In the genomic region with DNA sequence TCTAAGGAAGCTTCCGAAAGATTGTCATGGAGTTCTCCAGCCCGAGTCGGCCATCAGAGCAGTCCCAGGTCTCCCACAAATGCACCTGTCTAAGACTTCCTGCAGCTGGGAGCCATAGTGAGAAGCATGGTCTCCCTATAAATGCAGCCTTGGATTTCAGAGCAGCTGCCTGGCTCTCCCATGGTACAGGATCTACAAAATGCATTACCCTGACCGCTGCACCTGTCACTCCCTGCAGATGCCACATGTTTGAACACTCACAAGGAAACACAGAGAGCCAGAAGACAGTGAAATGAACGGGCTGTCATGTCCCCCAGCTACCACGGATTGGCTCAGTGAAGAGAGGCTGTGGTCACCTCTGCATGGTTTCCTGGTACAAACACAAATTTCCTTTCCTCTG, we compare ENCODE assay signal across 25 cellular contexts.
DNase-seq lines count a peak whose midpoint lies in the region; ATAC-seq, FAIRE-seq and TF ChIP-seq lines count a peak whose summit lies in the region.
"Had no signal": no experiment of that assay in that cellular context is flagged by ENCODE, and none has a peak within 500 bp of the region (broad histone marks: within the 10 kb centered on the region; RNA-seq: fewer than 3 reads in every experiment).

No MANE protein-coding gene starts in this region.

- no peak overlapping the region for H3K9ac ChIP-seq in H1 (replicated peaks in 1 of 4; ENCODE audit: extremely low read depth in 1 of 4, low read depth in 3 of 4, low read length in 3 of 4)
- H3K9ac ChIP-seq: BLaER1 treated with 17β-estradiol and CSF1 and Interleukin-3, amounts not matched to agents 10 nM and 100 nM had no signal

- TF ChIP-seq EP300 in H1 (IDR thresholded peaks at IDR 0.05; ENCODE audit: borderline replicate concordance in 1 of 2, low read depth in 2 of 2, low read length in 2 of 2), result no peak

- H3K56ac ChIP-seq in H1 (replicated peaks; ENCODE audit: insufficient read length, low read depth, low read length), result no peak overlapping the region

- no peak for ATAC-seq in HG02870 (IDR thresholded peaks at IDR 0.05; ENCODE audit: unreplicated experiment)
- ATAC-seq: HepG2, SK-N-SH treated with all-trans-retinoic acid at 6 μM for 48 hours had no signal

- H3K27ac ChIP-seq in H1 (ENCODE audit: low read depth, low read length), result no peak overlapping the region
- H3K27ac ChIP-seq: BLaER1 treated with 17β-estradiol and CSF1 and Interleukin-3, amounts not matched to agents 10 nM and 100 nM; HL-60 had no signal

- H4K20me1 ChIP-seq in H1 (replicated peaks in 1 of 2; ENCODE audit: control insufficient read depth in 1 of 2, insufficient read depth in 2 of 2, low read length in 2 of 2), result no peaks in the 10 kb centered on the region
- H4K20me1 ChIP-seq: BLaER1 treated with 17β-estradiol and CSF1 and Interleukin-3, amounts not matched to agents 10 nM and 100 nM had no signal

- no peaks in the 10 kb centered on the region for H3K79me1 ChIP-seq in H1 (ENCODE audit: low read depth, low read length)

- H3K23ac ChIP-seq in H1 (ENCODE audit: insufficient read length), result no peak overlapping the region

- H3K4me1 ChIP-seq in H1 (replicated peaks in 1 of 4; ENCODE audit: control insufficient read depth in 3 of 4, insufficient read depth in 4 of 4, low read length in 3 of 4), result peaks cover 0 to 4% (median 1%) of the 10 kb centered on the region in 4 experiments; a peak in 4 of 7 replicates

- no peaks in the 10 kb centered on the region for H3K27me3 ChIP-seq in H1 (replicated peaks in 1 of 4; ENCODE audit: control insufficient read depth in 3 of 4, extremely low read depth in 1 of 4, insufficient read depth in 3 of 4, low read length in 3 of 4)
- H3K27me3 ChIP-seq: BLaER1 treated with 17β-estradiol and CSF1 and Interleukin-3, amounts not matched to agents 10 nM and 100 nM had no signal

- H4K91ac ChIP-seq in H1 (replicated peaks; ENCODE audit: insufficient read length, low read length), result no peak overlapping the region

- CTCF ChIA-PET in H1 (lab: Charles Lee; ENCODE audit: partially characterized antibody), result interaction anchor here (0.6 kb wide), 1 partner anchor 899 kb away, joined by 3 read pairs; no protein-coding TSS in a partner anchor

- H3K4me3 ChIP-seq in H1 (ENCODE audit: extremely low read depth in 1 of 4, insufficient read depth in 2 of 4, low read depth in 3 of 4, low read length in 4 of 4), result no peak overlapping the region
- H3K4me3 ChIP-seq: BLaER1 treated with 17β-estradiol and CSF1 and Interleukin-3, amounts not matched to agents 10 nM and 100 nM had no signal

- no peak overlapping the region for H3K4me2 ChIP-seq in H1 (ENCODE audit: insufficient read depth in 1 of 2, low read depth in 2 of 2, low read length in 2 of 2)
- H3K4me2 ChIP-seq: BLaER1 treated with 17β-estradiol and CSF1 and Interleukin-3, amounts not matched to agents 10 nM and 100 nM had no signal

- no peak overlapping the region for H3K4ac ChIP-seq in H1 (replicated peaks; ENCODE audit: insufficient read length, low read depth, low read length)

- peak in 2 of 3 experiments; percentile 17 to 71 for DNase-seq in NCI-H1417 (lab: John Stamatoyannopoulos, UW)
- no peak for DNase-seq in NCI-H1417 treated with DMSO at 0.1 percent for 48 hours (lab: John Stamatoyannopoulos, UW)
- DNase-seq in NCI-H1105 treated with DMSO at 0.1 percent for 48 hours (lab: John Stamatoyannopoulos, UW), result peak; percentile 42
- peak; percentile 14 for DNase-seq in NCI-H345 treated with DMSO at 0.1 percent for 48 hours (lab: John Stamatoyannopoulos, UW; ENCODE audit: unreplicated experiment)
- DNase-seq in H1 (ENCODE audit: low read depth in 1 of 2, low spot score in 2 of 2), result no peak
- DNase-seq in central memory CD4-positive, alpha-beta T cell, result no peak
- DNase-seq in iPS-NIHi11 (ENCODE audit: low spot score), result no peak
- DNase-seq: 8988T; Calu3; CD4-positive, alpha-beta memory T cell; DMS53; H9; HFFc6; KBM-7; MM.1S; NCI-H1048; NCI-H1694 treated with DMSO at 0.1 percent for 48 hours; OCI-M1; Right ventricle myocardium superior had no signal

- no peak overlapping the region for H4K8ac ChIP-seq in H1 (ENCODE audit: extremely low read depth, insufficient read depth, low read length)

- POLR2A ChIA-PET in H1 (lab: Charles Lee; ENCODE audit: partially characterized antibody), result no interaction called here

- no peaks in the 10 kb centered on the region for H3K36me3 ChIP-seq in H1 (ENCODE audit: control insufficient read depth in 2 of 4, insufficient read depth in 4 of 4, low read length in 3 of 4)
- H3K36me3 ChIP-seq: BLaER1 treated with 17β-estradiol and CSF1 and Interleukin-3, amounts not matched to agents 10 nM and 100 nM had no signal

- H2AK5ac ChIP-seq in H1 (ENCODE audit: low read depth, low read length), result no peak overlapping the region

- H2BK15ac ChIP-seq in H1 (ENCODE audit: low read length), result no peak overlapping the region

- FAIRE-seq in H1 (lab: Jason Lieb, UNC), result no peak
- FAIRE-seq: HepG2, RCC 7860 had no signal

- 0 out of 2 replicates have a peak overlapping the region, but pooled peaks have one; percentile 36 for H2BK20ac ChIP-seq in H1 (ENCODE audit: low read length)

- H2AFZ ChIP-seq in H1 (ENCODE audit: low read length), result no peak overlapping the region

- no peak overlapping the region for H2BK120ac ChIP-seq in H1 (replicated peaks; ENCODE audit: low read depth, low read length)

- no peaks in the 10 kb centered on the region for H3K79me2 ChIP-seq in H1 (ENCODE audit: control insufficient read depth in 1 of 2, insufficient read depth in 2 of 2, low read length in 2 of 2)

- TF ChIP-seq CTCF in H1 (IDR thresholded peaks at IDR 0.05; ENCODE audit: control extremely low read depth in 1 of 3, insufficient read depth in 1 of 3, low read depth in 1 of 3, low read length in 3 of 3), result no peak

- no peak overlapping the region for H2BK5ac ChIP-seq in H1 (ENCODE audit: low read depth, low read length)

- no peaks in the 10 kb centered on the region for H3K23me2 ChIP-seq in H1 (ENCODE audit: low read depth, low read length)

- H2BK12ac ChIP-seq in H1 (ENCODE audit: low read depth, low read length), result no peak overlapping the region

- no peak for TF ChIP-seq POLR2A in H1 (IDR thresholded peaks at IDR 0.05; ENCODE audit: control extremely low read depth in 1 of 2, low read depth in 2 of 2, low read length in 2 of 2)

- H4K5ac ChIP-seq in H1 (ENCODE audit: insufficient read length, low read depth, low read length), result no peak overlapping the region

- no peak overlapping the region for H3K18ac ChIP-seq in H1 (ENCODE audit: extremely low read depth, low read length)

- no peaks in the 10 kb centered on the region for H3K9me3 ChIP-seq in H1 (ENCODE audit: insufficient read depth in 2 of 2, low read depth in 1 of 2, low read length in 1 of 2)

- no peak for TF ChIP-seq RAD21 in H1 (IDR thresholded peaks at IDR 0.05 in 1 of 2, conservative IDR thresholded peaks at IDR 0.05 in 1 of 2; ENCODE audit: low read depth in 2 of 2, low read length in 2 of 2)

- 94% methylated on average over 6 of the region's 6 CpGs; no CpG with 5 or more reads in 1 of the 2 experiments for WGBS in H1 (ENCODE audit: extremely low coverage in 1 of 2, insufficient coverage in 1 of 2, insufficient read length in 1 of 2, insufficient replicate concordance in 2 of 2, low coverage in 1 of 2, low lambda C conversion rate in 2 of 2, missing lambda C conversion rate in 1 of 2), 2 experiments

- no peak overlapping the region for H3K14ac ChIP-seq in H1 (ENCODE audit: insufficient read length)

TF ChIP-seq in H1, 55 proteins besides CTCF, POLR2A, EP300 and RAD21:
- TF ChIP-seq RBBP5 (IDR thresholded peaks at IDR 0.05; ENCODE audit: borderline replicate concordance, low read depth, low read length), result no peak
- TF ChIP-seq EGR1 (IDR thresholded peaks at IDR 0.05; ENCODE audit: borderline replicate concordance, low read depth, low read length), result no peak
- no peak for TF ChIP-seq HDAC2 (IDR thresholded peaks at IDR 0.05; ENCODE audit: borderline replicate concordance in 1 of 2, low read depth in 2 of 2, low read length in 2 of 2)
- TF ChIP-seq, protein P1, sequence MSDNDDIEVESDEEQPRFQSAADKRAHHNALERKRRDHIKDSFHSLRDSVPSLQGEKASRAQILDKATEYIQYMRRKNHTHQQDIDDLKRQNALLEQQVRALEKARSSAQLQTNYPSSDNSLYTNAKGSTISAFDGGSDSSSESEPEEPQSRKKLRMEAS (IDR thresholded peaks at IDR 0.05), result no peak
- TF ChIP-seq TAF7 (optimal IDR thresholded peaks at IDR 0.05; ENCODE audit: borderline replicate concordance, low read depth, low read length), result no peak
- TF ChIP-seq NANOG (IDR thresholded peaks at IDR 0.05; ENCODE audit: insufficient read depth, low read depth, low read length, poor library complexity, severe bottlenecking), result no peak
- no peak for TF ChIP-seq BCL11A (IDR thresholded peaks at IDR 0.05; ENCODE audit: low read depth in 2 of 2, low read length in 2 of 2)
- no peak for TF ChIP-seq KDM4A (IDR thresholded peaks at IDR 0.05; ENCODE audit: low read depth, low read length, severe bottlenecking)
- TF ChIP-seq GABPA (IDR thresholded peaks at IDR 0.05; ENCODE audit: borderline replicate concordance, insufficient read depth, low read length), result no peak
- no peak for TF ChIP-seq SRF (IDR thresholded peaks at IDR 0.05; ENCODE audit: low read depth, low read length)
- TF ChIP-seq CEBPB (IDR thresholded peaks at IDR 0.05; ENCODE audit: low read depth, low read length), result no peak
- TF ChIP-seq CBX5 (IDR thresholded peaks at IDR 0.05; ENCODE audit: low read depth, low read length), result no peak
- TF ChIP-seq, protein P2, sequence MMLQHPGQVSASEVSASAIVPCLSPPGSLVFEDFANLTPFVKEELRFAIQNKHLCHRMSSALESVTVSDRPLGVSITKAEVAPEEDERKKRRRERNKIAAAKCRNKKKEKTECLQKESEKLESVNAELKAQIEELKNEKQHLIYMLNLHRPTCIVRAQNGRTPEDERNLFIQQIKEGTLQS (IDR thresholded peaks at IDR 0.05; ENCODE audit: insufficient read depth, low read depth, low read length), result no peak
- no peak for TF ChIP-seq SIX5 (IDR thresholded peaks at IDR 0.05; ENCODE audit: low read depth, low read length)
- TF ChIP-seq NRF1 (IDR thresholded peaks at IDR 0.05; ENCODE audit: low read depth, low read length), result no peak
- TF ChIP-seq TAF1 (IDR thresholded peaks at IDR 0.05; ENCODE audit: low read depth, low read length), result no peak

Comparison
In these comparisons a context has a peak if more than half of its experiments do, and no peak if none do; other contexts are left out.
1. DNase-seq: peak in NCI-H1417 (2 of 3), NCI-H1105 treated with DMSO at 0.1 percent for 48 hours (single experiment) and NCI-H345 treated with DMSO at 0.1 percent for 48 hours (single experiment); none in NCI-H1417 treated with DMSO at 0.1 percent for 48 hours (single experiment), H1 (0 of 2), central memory CD4-positive, alpha-beta T cell (single experiment) and iPS-NIHi11 (single experiment).